Comparison of ENCODE assay signal across 16 cellular contexts in the genomic region with DNA sequence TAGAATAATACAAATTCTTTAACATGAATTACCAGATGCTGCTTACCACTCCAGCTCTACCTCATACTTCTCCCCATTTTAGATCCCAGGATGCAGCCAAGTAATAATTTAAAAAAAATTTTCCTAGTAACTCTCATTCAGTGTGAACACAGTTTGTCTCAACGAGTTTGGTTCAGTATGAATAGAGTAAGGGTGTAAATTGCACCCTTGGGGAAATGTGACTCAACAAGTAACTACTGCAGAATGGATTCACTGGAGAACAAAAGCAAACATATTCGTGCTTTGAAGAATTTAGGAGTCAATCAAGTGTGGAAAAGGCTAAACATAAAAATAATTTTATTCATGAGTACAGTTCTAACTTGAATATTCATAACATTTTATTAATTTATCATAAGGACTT. TPM values are rescaled to one million over a fixed set of nuclear protein-coding genes. Genes with fewer than 3 reads are reported as not detected.
DNase-seq lines count a peak whose midpoint lies in the region; ATAC-seq, FAIRE-seq and TF ChIP-seq lines count a peak whose summit lies in the region.
"Had no signal": no experiment of that assay in that cellular context is flagged by ENCODE, and none has a peak within 500 bp of the region (broad histone marks: within the 10 kb centered on the region; RNA-seq: fewer than 3 reads in every experiment).

No MANE protein-coding gene starts in this region.

- FAIRE-seq in GM12892 (lab: Jason Lieb, UNC): peak; percentile 54

- H3K36me3 ChIP-seq in parathyroid adenoma (ENCODE audit: control insufficient read depth, insufficient read depth, low read length): no peaks in the 10 kb centered on the region

- TF ChIP-seq POLR2A in GM12892 (IDR thresholded peaks at IDR 0.05; ENCODE audit: low read depth, low read length): no peak

- no peak for ATAC-seq in CD4-positive, alpha-beta T cell (ENCODE audit: poor library complexity)
- ATAC-seq: PC-3 had no signal

- H3K36me3 Mint-ChIP-seq in CD4-positive, alpha-beta T cell (ENCODE audit: low read depth): no peaks in the 10 kb centered on the region

- POLR2A ChIA-PET in CD4-positive, alpha-beta T cell (lab: Charles Lee): no interaction called here

- peaks cover 45% of the 10 kb centered on the region for H3K4me1 ChIP-seq in parathyroid adenoma

- no peaks in the 10 kb centered on the region for H3K4me1 Mint-ChIP-seq in CD4-positive, alpha-beta T cell (ENCODE audit: low read depth)

- H3K27ac ChIP-seq in VCaP: peak overlapping the region; percentile 82; the same call in 1 of the 2 replicates
- H3K27ac ChIP-seq in parathyroid adenoma: peak overlapping the region; percentile 21
- no peak overlapping the region for H3K27ac ChIP-seq in CD4-positive, alpha-beta T cell (ENCODE audit: low read depth, low read length)
- H3K27ac ChIP-seq: C4-2B, HL-60 had no signal

- H3K27me3 ChIP-seq in parathyroid adenoma (ENCODE audit: control insufficient read depth, insufficient read depth, low read length): no peaks in the 10 kb centered on the region
- H3K27me3 ChIP-seq in CD4-positive, alpha-beta T cell (ENCODE audit: control insufficient read depth, insufficient read depth, low read length): no peaks in the 10 kb centered on the region

- no peak overlapping the region for H3K4me3 Mint-ChIP-seq in CD4-positive, alpha-beta T cell

- no peak overlapping the region for H3K27ac Mint-ChIP-seq in CD4-positive, alpha-beta T cell

- no peak overlapping the region for H2AFZ ChIP-seq in parathyroid adenoma

- H3K4me3 ChIP-seq in parathyroid adenoma (ENCODE audit: low read depth, low read length): no peak overlapping the region

- no peak overlapping the region for H3K4me2 ChIP-seq in parathyroid adenoma (ENCODE audit: low read length)

- H3K27me3 Mint-ChIP-seq in CD4-positive, alpha-beta T cell: no peaks in the 10 kb centered on the region

- peaks cover 32% of the 10 kb centered on the region for H3K79me2 ChIP-seq in parathyroid adenoma

- H3K9ac ChIP-seq in parathyroid adenoma: no peak overlapping the region

- no peak for TF ChIP-seq CTCF in VCaP (conservative IDR thresholded peaks at IDR 0.05)
- TF ChIP-seq CTCF in parathyroid adenoma (IDR thresholded peaks at IDR 0.05): no peak
- no peak for TF ChIP-seq CTCF in CD4-positive, alpha-beta T cell (IDR thresholded peaks at IDR 0.05)

- peak; percentile 26 for DNase-seq in NCI-H1105 treated with DMSO at 0.1 percent for 48 hours (lab: John Stamatoyannopoulos, UW)
- DNase-seq in NCI-H1105 (lab: John Stamatoyannopoulos, UW): no peak
- DNase-seq in GM12892 (ENCODE audit: insufficient read length): no peak
- no peak for DNase-seq in glomerular visceral epithelial cell (ENCODE audit: extremely low spot score)
- DNase-seq in CD4-positive, alpha-beta T cell: no peak
- no peak for DNase-seq in kidney glomerular epithelial cell (lab: John Stamatoyannopoulos, UW)
- DNase-seq: DMS 273 treated with DMSO at 0.1 percent for 48 hours, HCEC 1CT, NCI-H2081 treated with DMSO at 0.1 percent for 48 hours, NCI-H446, PC-3, SW 1271 had no signal

- H3K9me3 Mint-ChIP-seq in CD4-positive, alpha-beta T cell: no peaks in the 10 kb centered on the region

- H3K9me3 ChIP-seq in parathyroid adenoma (ENCODE audit: control insufficient read depth, low read length): no peaks in the 10 kb centered on the region
- no peaks in the 10 kb centered on the region for H3K9me3 ChIP-seq in CD4-positive, alpha-beta T cell (ENCODE audit: control insufficient read depth, low read length)

- intact Hi-C loops in CD4-positive, alpha-beta T cell (cut with DNase I, micrococcal nuclease): no loop called here

- CTCF ChIA-PET in CD4-positive, alpha-beta T cell (lab: Charles Lee): no interaction called here

RNA-seq across cellular contexts. Expression of a gene that starts 23.0 kb away (rescaled TPM):
- polyA plus RNA-seq in GM12892 (2012; ENCODE audit: missing spikeins): not detected
- not detected for total RNA-seq in CD4-positive, alpha-beta T cell
- total RNA-seq: PC-3 had no signal
